ENCODE assay signal across 8 cellular contexts in genomic region chr11:123069878-123070821, GRCh38. TPM values are rescaled to one million over a fixed set of nuclear protein-coding genes. Genes with fewer than 3 reads are reported as not detected.
A peak's percentile ranks its signal among the peaks of the same experiment; 100 is the strongest.
DNase-seq lines count a peak whose midpoint lies in the region; ATAC-seq and TF ChIP-seq lines count a peak whose summit lies in the region.

No MANE protein-coding gene starts in this region.

- H3K9me3 Mint-ChIP-seq in activated CD4-positive, alpha-beta memory T cell treated with anti-CD3 and anti-CD28 coated beads for 36 hours = no peaks in the 10 kb centered on the region

- CTCF ChIA-PET in activated CD4-positive, alpha-beta memory T cell treated with anti-CD3 and anti-CD28 coated beads for 36 hours (lab: Charles Lee) = interaction anchor here (0.8 to 2.3 kb wide), 4 partner anchors 13 to 177 kb away, joined by 3 to 8 read pairs (median 6); no protein-coding TSS in a partner anchor

- H3K27me3 ChIP-seq in heart right ventricle = no peaks in the 10 kb centered on the region
- no peaks in the 10 kb centered on the region for H3K27me3 ChIP-seq in prostate gland (replicated peaks; ENCODE audit: insufficient read depth)
- no peaks in the 10 kb centered on the region for H3K27me3 ChIP-seq in breast epithelium

- H3K4me3 ChIP-seq in heart right ventricle = peak overlapping the region in 6 of 10 donors; percentile 21 to 42 (median 30)
- H3K4me3 ChIP-seq in prostate gland = no peak overlapping the region
- peak overlapping the region in 1 of 3 donors; percentile 29 for H3K4me3 ChIP-seq in breast epithelium

- intact Hi-C loops in heart right ventricle (cut with DNase I) = no loop called here
- intact Hi-C loops in Right ventricle myocardium inferior (cut with DNase I) = no loop called here
- intact Hi-C loops in activated CD4-positive, alpha-beta memory T cell treated with anti-CD3 and anti-CD28 coated beads for 36 hours (cut with micrococcal nuclease) = loop anchor here (1.0 kb wide), 2 partner anchors 8 to 13 kb away; partner anchors contain the start of gene HSPA8
- intact Hi-C loops in prostate gland (cut with DNase I) = no loop called here
- intact Hi-C loops in breast epithelium (cut with DNase I; ENCODE audit: low total_unique reads) = no loop called here

- no peaks in the 10 kb centered on the region for H3K27me3 Mint-ChIP-seq in activated CD4-positive, alpha-beta memory T cell treated with anti-CD3 and anti-CD28 coated beads for 36 hours

- DNase-seq in heart right ventricle = no peak
- DNase-seq in Right ventricle myocardium inferior (ENCODE audit: missing footprints) = no peak
- no peak for DNase-seq in activated CD4-positive, alpha-beta memory T cell treated with anti-CD3 and anti-CD28 coated beads for 36 hours
- DNase-seq in prostate gland (ENCODE audit: low spot score) = no peak
- DNase-seq in NCI-H146 (lab: John Stamatoyannopoulos, UW) = no peak
- DNase-seq in breast epithelium (ENCODE audit: low spot score in 2 of 2) = no peak
- DNase-seq in UCSD-AML1 (lab: John Stamatoyannopoulos, UW; ENCODE audit: unreplicated experiment) = no peak

- H3K36me3 Mint-ChIP-seq in activated CD4-positive, alpha-beta memory T cell treated with anti-CD3 and anti-CD28 coated beads for 36 hours = peaks cover 2% of the 10 kb centered on the region

- H3K27ac ChIP-seq in heart right ventricle = peak overlapping the region in 5 of 10 donors; percentile 13 to 82 (median 45)
- H3K27ac ChIP-seq in prostate gland = peak overlapping the region; percentile 13 to 25
- H3K27ac ChIP-seq in breast epithelium = peak overlapping the region in 1 of 2 donors; percentile 24

- POLR2A ChIA-PET in activated CD4-positive, alpha-beta memory T cell treated with anti-CD3 and anti-CD28 coated beads for 36 hours (lab: Charles Lee) = interaction anchor here (1.2 to 8.6 kb wide), 3 partner anchors 12 to 16 kb away, joined by 4 to 202 read pairs (median 11); partner anchors contain the start of gene HSPA8

- no peak for TF ChIP-seq POLR2A in prostate gland (IDR thresholded peaks at IDR 0.05)
- no peak for TF ChIP-seq POLR2A in breast epithelium (IDR thresholded peaks at IDR 0.05)

- TF ChIP-seq CTCF in heart right ventricle (IDR thresholded peaks at IDR 0.05) = no peak
- no peak for TF ChIP-seq CTCF in prostate gland (IDR thresholded peaks at IDR 0.05)
- TF ChIP-seq CTCF in breast epithelium (IDR thresholded peaks at IDR 0.05) = no peak

- no peaks in the 10 kb centered on the region for H3K9me3 ChIP-seq in heart right ventricle
- no peaks in the 10 kb centered on the region for H3K9me3 ChIP-seq in prostate gland
- no peaks in the 10 kb centered on the region for H3K9me3 ChIP-seq in breast epithelium

- peak overlapping the region; percentile 76 for H3K4me3 Mint-ChIP-seq in activated CD4-positive, alpha-beta memory T cell treated with anti-CD3 and anti-CD28 coated beads for 36 hours

- peaks cover 58% of the 10 kb centered on the region for H3K4me1 Mint-ChIP-seq in activated CD4-positive, alpha-beta memory T cell treated with anti-CD3 and anti-CD28 coated beads for 36 hours (ENCODE audit: low read depth)

- peaks cover 0 to 18% (median 0%) of the 10 kb centered on the region in 9 donors for H3K36me3 ChIP-seq in heart right ventricle
- no peaks in the 10 kb centered on the region for H3K36me3 ChIP-seq in prostate gland
- H3K36me3 ChIP-seq in breast epithelium = no peaks in the 10 kb centered on the region

- peak overlapping the region; percentile 92 for H3K27ac Mint-ChIP-seq in activated CD4-positive, alpha-beta memory T cell treated with anti-CD3 and anti-CD28 coated beads for 36 hours

- WGBS in heart right ventricle, 2 donors = 77 to 87% methylated on average over 5 of the region's 5 CpGs
- WGBS in prostate gland = 58% methylated on average over 5 of the region's 5 CpGs

- H3K4me1 ChIP-seq in heart right ventricle (peaks cover 0 to 57% (median 4%) of the 10 kb centered on the region in 9 donors), prostate gland (replicated peaks) (no peaks in the 10 kb centered on the region), breast epithelium (no peaks in the 10 kb centered on the region)

- ATAC-seq in heart right ventricle (peak in 1 of 8 donors; percentile 35), Right ventricle myocardium inferior (no peak), HG03103 (IDR thresholded peaks at IDR 0.05; ENCODE audit: low read depth, unreplicated experiment) (peak; percentile 57)

RNA-seq across cellular contexts. Expression of gene HSPA8, which starts 8.2 kb away (rescaled TPM):
- total RNA-seq in heart right ventricle (1,000 to 10,000 TPM in 7 of 10 donors, 100 to 1,000 TPM in 3; 700 to 1,440 (median 1,139) TPM), Right ventricle myocardium inferior (1,349 TPM), prostate gland (100 to 1,000 TPM; 799 to 842 TPM), breast epithelium (100 to 1,000 TPM; 691 to 851 (median 698) TPM)
- polyA plus RNA-seq in heart right ventricle = 100 to 1,000 TPM in 1 of 2 donors, 10 to 100 TPM in 1; 52.9 to 860 TPM
- total RNA-seq in activated CD4-positive, alpha-beta memory T cell treated with anti-CD3 and anti-CD28 coated beads for 36 hours = 1,000 to 10,000 TPM; 2,378 to 2,407 TPM

Comparison
In these comparisons a context has a peak if more than half of its experiments do, and no peak if none do; other contexts are left out.
1. H3K4me3 ChIP-seq: peak in heart right ventricle (6 of 10); none in prostate gland (0 of 2).